ENCODE assay signal across 23 cellular contexts in the genomic region with DNA sequence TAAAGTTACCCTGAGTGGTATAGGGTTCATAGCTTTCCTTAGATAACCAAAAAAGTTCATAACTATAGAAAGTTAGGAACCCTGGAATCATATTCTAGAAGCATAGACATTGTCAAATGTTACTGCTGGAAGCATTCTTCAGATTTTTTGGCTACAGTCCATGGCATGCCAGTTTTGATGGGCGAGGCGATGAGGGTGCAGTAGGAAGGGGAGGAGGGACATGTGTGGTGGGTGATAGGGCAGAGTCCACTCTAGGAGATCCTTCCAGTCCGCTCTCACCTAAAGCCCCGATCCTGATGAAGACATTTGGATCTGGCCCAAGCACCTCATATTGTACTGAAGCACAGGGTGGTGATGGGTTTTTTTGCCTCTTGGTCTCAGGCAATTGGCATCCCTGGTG.
"Had no signal": no experiment of that assay in that cellular context is flagged by ENCODE, and none has a peak within 500 bp of the region (broad histone marks: within the 10 kb centered on the region; RNA-seq: fewer than 3 reads in every experiment).

No MANE protein-coding gene starts in this region.

- H3K9ac ChIP-seq: parathyroid adenoma had no signal

- H3K4me3 Mint-ChIP-seq: activated CD4-positive, alpha-beta memory T cell treated with anti-CD3 and anti-CD28 coated beads, Interleukin-2, amount 10 ng/mL, durations not matched to agents 7 days and 5 days; activated CD8-positive, alpha-beta memory T cell treated with anti-CD3 and anti-CD28 coated beads, Interleukin-2, amount 10 ng/mL, durations not matched to agents 7 days and 5 days; activated naive CD8-positive, alpha-beta T cell treated with anti-CD3 and anti-CD28 coated beads, Interleukin-2, amount 50 U/mL, for 24 hours; activated T-helper 17 cell treated with anti-CD3 and anti-CD28 coated beads, Interleukin-2, amount 50 U/mL, for 72 hours; memory B cell; naive thymus-derived CD4-positive, alpha-beta T cell; T-cell had no signal

- H3K27ac Mint-ChIP-seq: activated CD4-positive, alpha-beta memory T cell treated with anti-CD3 and anti-CD28 coated beads, Interleukin-2, amount 10 ng/mL, durations not matched to agents 7 days and 5 days; activated CD8-positive, alpha-beta memory T cell treated with anti-CD3 and anti-CD28 coated beads, Interleukin-2, amount 10 ng/mL, durations not matched to agents 7 days and 5 days; activated naive CD8-positive, alpha-beta T cell treated with anti-CD3 and anti-CD28 coated beads, Interleukin-2, amount 50 U/mL, for 24 hours; activated T-helper 17 cell treated with anti-CD3 and anti-CD28 coated beads, Interleukin-2, amount 50 U/mL, for 72 hours; memory B cell; naive thymus-derived CD4-positive, alpha-beta T cell; T-cell had no signal

- H3K4me1 Mint-ChIP-seq: activated CD4-positive, alpha-beta memory T cell treated with anti-CD3 and anti-CD28 coated beads, Interleukin-2, amount 10 ng/mL, durations not matched to agents 7 days and 5 days; activated CD8-positive, alpha-beta memory T cell treated with anti-CD3 and anti-CD28 coated beads, Interleukin-2, amount 10 ng/mL, durations not matched to agents 7 days and 5 days; activated naive CD8-positive, alpha-beta T cell treated with anti-CD3 and anti-CD28 coated beads, Interleukin-2, amount 50 U/mL, for 24 hours; activated T-helper 17 cell treated with anti-CD3 and anti-CD28 coated beads, Interleukin-2, amount 50 U/mL, for 72 hours; memory B cell; naive thymus-derived CD4-positive, alpha-beta T cell had no signal

- H3K79me2 ChIP-seq: parathyroid adenoma had no signal

- H3K9me3 Mint-ChIP-seq: activated CD4-positive, alpha-beta memory T cell treated with anti-CD3 and anti-CD28 coated beads, Interleukin-2, amount 10 ng/mL, durations not matched to agents 7 days and 5 days; activated naive CD8-positive, alpha-beta T cell treated with anti-CD3 and anti-CD28 coated beads, Interleukin-2, amount 50 U/mL, for 24 hours; activated T-helper 17 cell treated with anti-CD3 and anti-CD28 coated beads, Interleukin-2, amount 50 U/mL, for 72 hours; memory B cell; naive thymus-derived CD4-positive, alpha-beta T cell; T-cell had no signal

- H3K36me3 Mint-ChIP-seq: activated CD8-positive, alpha-beta memory T cell treated with anti-CD3 and anti-CD28 coated beads, Interleukin-2, amount 10 ng/mL, durations not matched to agents 7 days and 5 days; memory B cell; naive thymus-derived CD4-positive, alpha-beta T cell; T-cell had no signal

- H3K27ac ChIP-seq: brain microvascular endothelial cell, dorsolateral prefrontal cortex, neutrophil, parathyroid adenoma, tibial nerve had no signal

- H3K9me3 ChIP-seq: neutrophil, tibial nerve had no signal

- H3K4me3 ChIP-seq: dorsolateral prefrontal cortex, tibial nerve had no signal

- H2AFZ ChIP-seq: parathyroid adenoma had no signal

- H3K4me1 ChIP-seq: parathyroid adenoma, tibial nerve had no signal

- H3K36me3 ChIP-seq: brain microvascular endothelial cell, neutrophil, tibial nerve had no signal

- H3K27me3 ChIP-seq: brain microvascular endothelial cell, dorsolateral prefrontal cortex, neutrophil, tibial nerve had no signal

- DNase-seq: activated CD4-positive, alpha-beta memory T cell treated with anti-CD3 and anti-CD28 coated beads, Interleukin-2, amount 10 ng/mL, durations not matched to agents 7 days and 5 days; activated CD4-positive, alpha-beta T cell treated with anti-CD3 and anti-CD28 coated beads for 48 hours; activated CD4-positive, CD25-positive, alpha-beta regulatory T cell; activated CD8-positive, alpha-beta memory T cell treated with anti-CD3 and anti-CD28 coated beads, Interleukin-2, amount 10 ng/mL, durations not matched to agents 7 days and 5 days; activated naive CD4-positive, alpha-beta T cell treated with Interleukin-2 at 50 U/mL for 16 hours; activated naive CD8-positive, alpha-beta T cell treated with anti-CD3 and anti-CD28 coated beads, Interleukin-2, amount 50 U/mL, for 24 hours; anterior cingulate cortex; brain microvascular endothelial cell; central memory CD4-positive, alpha-beta T cell; dorsolateral prefrontal cortex; foreskin fibroblast; left colon; naive thymus-derived CD4-positive, alpha-beta T cell; stimulated activated CD4-positive, alpha-beta T cell treated with anti-CD3 and anti-CD28 coated beads, Interleukin-12 subunit alpha, Interleukin-12 subunit beta, amount 100 ng/mL, for 4 hours; stimulated activated CD4-positive, alpha-beta T cell treated with anti-CD3 and anti-CD28 coated beads, Interleukin-1b, Interleukin-23, amount 100 ng/mL, for 48 hours; stimulated activated naive CD8-positive, alpha-beta T cell treated with anti-CD3 and anti-CD28 coated beads, Interleukin-15, Interleukin-2, amounts not matched to agents 100 U/mL and 50 U/mL, for 24 hours; substantia nigra; T-cell had no signal

- ATAC-seq: activated CD8-positive, alpha-beta memory T cell treated with anti-CD3 and anti-CD28 coated beads, Interleukin-2, amount 10 ng/mL, durations not matched to agents 7 days and 5 days; activated naive CD8-positive, alpha-beta T cell treated with anti-CD3 and anti-CD28 coated beads, Interleukin-2, amount 50 U/mL, for 24 hours; activated T-helper 17 cell treated with anti-CD3 and anti-CD28 coated beads, Interleukin-2, amount 50 U/mL, for 72 hours; left colon; naive thymus-derived CD4-positive, alpha-beta T cell; stimulated activated naive CD8-positive, alpha-beta T cell treated with anti-CD3 and anti-CD28 coated beads, Interleukin-15, Interleukin-2, amounts not matched to agents 100 U/mL and 50 U/mL, for 24 hours; T-cell had no signal
